In genomic region chr16:88428616-88429386, GRCh38 we compare ENCODE assay signal across 21 cellular contexts. TPM values are rescaled to one million over a fixed set of nuclear protein-coding genes. Genes with fewer than 3 reads are reported as not detected.
DNase-seq lines count a peak whose midpoint lies in the region; ATAC-seq, FAIRE-seq and TF ChIP-seq lines count a peak whose summit lies in the region.
"Had no signal": no experiment of that assay in that cellular context is flagged by ENCODE, and none has a peak within 500 bp of the region (broad histone marks: within the 10 kb centered on the region; RNA-seq: fewer than 3 reads in every experiment).

No MANE protein-coding gene starts in this region.

- no peak for TF ChIP-seq RAD21 in HepG2 (CRISPR knock-in tag; IDR thresholded peaks at IDR 0.05)

- POLR2A ChIA-PET in HepG2 (lab: Yijun Ruan, JAX) (interaction anchor here (0.8 kb wide), 1 partner anchor 96 kb away, joined by 3 read pairs; no protein-coding TSS in a partner anchor), T-cell (lab: Charles Lee) (no interaction called here)

- DNase-seq in HepG2 (ENCODE audit: low spot score) (no peak), right lobe of liver (no peak), T-cell (no peak), hypothalamus (lab: John Stamatoyannopoulos, UW) (peak in 30 of 51 donors; percentile 7 to 71 (median 42)), vagina (ENCODE audit: extremely low spot score in 2 of 2) (no peak), SW480 (ENCODE audit: low spot score) (no peak), SIG-M5 treated with dmso at 0.1 percent for 504 hours (lab: John Stamatoyannopoulos, UW; ENCODE audit: unreplicated experiment) (no peak)
- DNase-seq: activated CD8-positive, alpha-beta memory T cell treated with anti-CD3 and anti-CD28 coated beads for 24 hours; DND-41; foreskin fibroblast; Karpas-422; NCI-H69; stimulated activated CD4-positive, alpha-beta T cell treated with anti-CD3 and anti-CD28 coated beads, Interleukin-4, amount 100 ng/mL, for 4 hours; T-helper 9 cell had no signal

- no peaks in the 10 kb centered on the region for H3K36me3 Mint-ChIP-seq in T-cell
- H3K36me3 Mint-ChIP-seq: memory B cell had no signal

- H3K36me3 ChIP-seq in HepG2 (replicated peaks in 1 of 2; ENCODE audit: control insufficient read depth in 1 of 2, insufficient read depth in 2 of 2, low read length in 2 of 2) (no peaks in the 10 kb centered on the region), right lobe of liver (no peaks in the 10 kb centered on the region), vagina (no peaks in the 10 kb centered on the region)
- H3K36me3 ChIP-seq: prostate gland had no signal

- TF ChIP-seq EP300 in HepG2 (IDR thresholded peaks at IDR 0.05; ENCODE audit: low read depth in 2 of 2, low read length in 2 of 2) (no peak), HepG2 (CRISPR knock-in tag; IDR thresholded peaks at IDR 0.05; ENCODE audit: borderline replicate concordance) (no peak)

- no peaks in the 10 kb centered on the region for H3K9me3 Mint-ChIP-seq in T-cell
- H3K9me3 Mint-ChIP-seq: dendritic cell treated with granulocyte-macrophage colony-stimulating factor and Interleukin-4, amounts not matched to agents 40 ng/mL and 50 ng/mL, for 4 days; memory B cell had no signal

- CTCF ChIA-PET in HepG2 (lab: Yijun Ruan, JAX; ENCODE audit: low intra/inter-chr PET ratio, low total read pairs): no interaction called here
- CTCF ChIA-PET in T-cell (lab: Charles Lee): no interaction called here

- peaks cover 5% of the 10 kb centered on the region; the same call in 1 of the 2 replicates for H4K20me1 ChIP-seq in HepG2 (ENCODE audit: insufficient read depth, low read length)

- TF ChIP-seq CTCF in HepG2 (CRISPR knock-in tag; IDR thresholded peaks at IDR 0.05) (peak; percentile 26; the same call in 1 of the 2 replicates), right lobe of liver (IDR thresholded peaks at IDR 0.05) (no peak), vagina (IDR thresholded peaks at IDR 0.05) (no peak)

- no peaks in the 10 kb centered on the region for H3K79me2 ChIP-seq in HepG2 (ENCODE audit: insufficient read depth, low read length)

- H3K9me3 ChIP-seq in HepG2 (ENCODE audit: low read length): no peaks in the 10 kb centered on the region
- H3K9me3 ChIP-seq in right lobe of liver: no peaks in the 10 kb centered on the region
- no peaks in the 10 kb centered on the region for H3K9me3 ChIP-seq in vagina
- H3K9me3 ChIP-seq: prostate gland had no signal

- 15% methylated on average over 17 of the region's 34 CpGs for WGBS in HepG2 (ENCODE audit: low lambda C conversion rate)
- WGBS in right lobe of liver (ENCODE audit: insufficient coverage, low coverage, low lambda C conversion rate, missing lambda C conversion rate): 73% methylated on average over 5 of the region's 34 CpGs

- peak overlapping the region in 2 of 3 donors; percentile 28 to 41 for H3K4me3 Mint-ChIP-seq in T-cell

- intact Hi-C loops in HepG2 (cut with micrococcal nuclease; ENCODE audit: unreplicated experiment) (no loop called here), right lobe of liver (cut with DNase I) (no loop called here), vagina (cut with DNase I) (no loop called here)

- FAIRE-seq in HepG2 (lab: Jason Lieb, UNC): no peak

- H3K27ac ChIP-seq in HepG2 (ENCODE audit: extremely low read length, insufficient read depth, low read length) (no peak overlapping the region), right lobe of liver (no peak overlapping the region), vagina (peak overlapping the region; percentile 32)

- peaks cover 7 to 13% (median 11%) of the 10 kb centered on the region in 3 donors for H3K4me1 Mint-ChIP-seq in T-cell

- H3K4me1 ChIP-seq in HepG2 (ENCODE audit: insufficient read depth, low read length): no peaks in the 10 kb centered on the region
- H3K4me1 ChIP-seq in right lobe of liver: no peaks in the 10 kb centered on the region
- peaks cover 34% of the 10 kb centered on the region for H3K4me1 ChIP-seq in vagina

- ATAC-seq in HepG2 (peak; percentile 4; the same call in 2 of the 3 replicates), right lobe of liver (no peak), T-cell (replicated peaks in 1 of 4) (no peak), HG03432 (IDR thresholded peaks at IDR 0.05; ENCODE audit: unreplicated experiment) (no peak)
- ATAC-seq: Panc1 had no signal

- H3K4me2 ChIP-seq in HepG2 (ENCODE audit: low read depth, low read length): no peak overlapping the region
- H3K4me2 ChIP-seq: smooth muscle cell had no signal

- no peak overlapping the region for H2AFZ ChIP-seq in HepG2 (ENCODE audit: low read length)

- H3K9ac ChIP-seq in HepG2 (ENCODE audit: insufficient read depth, low read depth, low read length): no peak overlapping the region

- H3K27me3 ChIP-seq in HepG2 (ENCODE audit: control insufficient read depth in 1 of 2, insufficient read depth in 2 of 2, low read length in 2 of 2): peaks cover 62 to 99% of the 10 kb centered on the region in 2 experiments
- H3K27me3 ChIP-seq in right lobe of liver: no peaks in the 10 kb centered on the region
- H3K27me3 ChIP-seq in vagina: no peaks in the 10 kb centered on the region

- BruUV-seq in HepG2 (replicated peaks; lab: Mats Ljungman, UMichigan): no TSS peak

- TF ChIP-seq POLR2A in HepG2 (IDR thresholded peaks at IDR 0.05; ENCODE audit: insufficient read depth in 1 of 2, low read depth in 2 of 2, low read length in 2 of 2) (no peak), right lobe of liver (IDR thresholded peaks at IDR 0.05) (no peak), vagina (IDR thresholded peaks at IDR 0.05) (no peak)

- in situ Hi-C loops in HepG2 (cut with HindIII; ENCODE audit: extremely low pct_ligation_motif_present, low pct_unique_long_range_greater_than_20kb): no loop called here

- H3K27ac Mint-ChIP-seq in T-cell: no peak overlapping the region
- H3K27ac Mint-ChIP-seq: memory B cell had no signal

- peaks cover 0 to 4% of the 10 kb centered on the region in 2 donors for H3K27me3 Mint-ChIP-seq in T-cell
- H3K27me3 Mint-ChIP-seq: memory B cell had no signal

- H3K4me3 ChIP-seq in HepG2 (replicated peaks in 1 of 3; ENCODE audit: insufficient read depth in 1 of 3, low read depth in 2 of 3, low read length in 3 of 3) (no peak overlapping the region), right lobe of liver (no peak overlapping the region), vagina (no peak overlapping the region)
- H3K4me3 ChIP-seq: prostate gland, smooth muscle cell had no signal

TF ChIP-seq in HepG2, 621 proteins besides CTCF, POLR2A, EP300 and RAD21 (continues in another document):
- TF ChIP-seq ZNF101 (CRISPR knock-in tag; IDR thresholded peaks at IDR 0.05; ENCODE audit: borderline replicate concordance, low read depth): no peak

RNA-seq across cellular contexts. Expression of gene ZFPM1, which starts 24.3 kb away (rescaled TPM):
- 3.4 and 3.8 TPM in 2 replicates for total RNA-seq in HepG2 (2016; rRNA removed; fragmentation: Illumina TruSeq; extraction: Trizol)
- 0.81 and 2.1 TPM in 2 replicates for total RNA-seq in HepG2 (2016; cell fraction: cytosol; rRNA removed; fragmentation: Illumina TruSeq; extraction: Trizol; ENCODE audit: low read depth)
- total RNA-seq in HepG2 (2016; cell fraction: insoluble cytoplasmic fraction; rRNA removed; fragmentation: Illumina TruSeq; extraction: Trizol): 3.4 and 3.9 TPM in 2 replicates
- 3.4 and 4.3 TPM in 2 replicates for total RNA-seq in HepG2 (2016; cell fraction: membrane; rRNA removed; fragmentation: Illumina TruSeq; extraction: Trizol)
- 3.4 and 6.6 TPM in 2 replicates for total RNA-seq in HepG2 (2016; cell fraction: nucleus; rRNA removed; fragmentation: Illumina TruSeq; extraction: Trizol)
- 1.3 and 1.7 TPM in 2 replicates for polyA plus RNA-seq in HepG2 (2011; rRNA removed)
- 0.79 and 1.3 TPM in 2 replicates for polyA plus RNA-seq in HepG2 (2011; cell fraction: cytosol; rRNA removed)
- polyA plus RNA-seq in HepG2 (2011; cell fraction: nucleus; rRNA removed): 7.1 and 7.6 TPM in 2 replicates
- polyA plus RNA-seq in HepG2 (2012): 7.2 and 7.6 TPM in 2 replicates
- polyA plus RNA-seq in HepG2 (2016; cell fraction: cytosol; fragmentation: Illumina TruSeq; extraction: Trizol; ENCODE audit: low read depth): 1.2 TPM in 2 replicates
- 3.7 and 8.7 TPM in 2 replicates for polyA plus RNA-seq in HepG2 (2016; cell fraction: insoluble cytoplasmic fraction; fragmentation: Illumina TruSeq; extraction: Trizol; ENCODE audit: low read depth)
- polyA plus RNA-seq in HepG2 (2016; cell fraction: membrane; fragmentation: Illumina TruSeq; extraction: Trizol; ENCODE audit: low read depth): 2.7 and 4.8 TPM in 2 replicates
- 14.0 and 14.3 TPM in 2 replicates for polyA plus RNA-seq in HepG2 (2016; cell fraction: nucleus; fragmentation: Illumina TruSeq; extraction: Trizol; ENCODE audit: insufficient read depth, low read depth)
- 0.98 and 4.2 TPM in 2 replicates for polyA minus RNA-seq in HepG2 (2011; rRNA and poly(A)+ RNA removed; ENCODE audit: low replicate concordance)
- polyA minus RNA-seq in HepG2 (2011; cell fraction: cytosol; rRNA and poly(A)+ RNA removed): 2.7 and 6.6 TPM in 2 replicates
- polyA minus RNA-seq in HepG2 (2011; cell fraction: nucleus; rRNA and poly(A)+ RNA removed): 5.0 and 7.5 TPM in 2 replicates
- 10 to 100 TPM in 2 of 6 experiments, 1 to 10 TPM in 4; 3.8 to 15.5 (median 8.3) TPM for total RNA-seq in right lobe of liver
- 10 to 100 TPM; 19.6 to 38.4 (median 33.1) TPM for total RNA-seq in T-cell
- total RNA-seq in vagina: 1.7 TPM

RNA-seq across cellular contexts. Expression of gene ZNF469, which starts 46.0 kb away (rescaled TPM):
- total RNA-seq in HepG2 (2016; rRNA removed; fragmentation: Illumina TruSeq; extraction: Trizol) (not detected in 2 replicates), right lobe of liver (1 to 10 TPM in 2 of 6 experiments, under 1 TPM in 4; 0.22 to 1.3 (median 0.37) TPM), T-cell (1 to 10 TPM in 4 of 5 donors, under 1 TPM in 1; 0.63 to 1.8 (median 1.6) TPM), vagina (2.2 TPM)
- not detected in 2 replicates for total RNA-seq in HepG2 (2016; cell fraction: cytosol; rRNA removed; fragmentation: Illumina TruSeq; extraction: Trizol; ENCODE audit: low read depth)
- not detected in 2 replicates for total RNA-seq in HepG2 (2016; cell fraction: insoluble cytoplasmic fraction; rRNA removed; fragmentation: Illumina TruSeq; extraction: Trizol)
- not detected in 2 replicates for total RNA-seq in HepG2 (2016; cell fraction: membrane; rRNA removed; fragmentation: Illumina TruSeq; extraction: Trizol)
- not detected in 2 replicates for total RNA-seq in HepG2 (2016; cell fraction: nucleus; rRNA removed; fragmentation: Illumina TruSeq; extraction: Trizol)
- polyA plus RNA-seq in HepG2 (2011; rRNA removed): not detected in 2 replicates
- polyA plus RNA-seq in HepG2 (2011; cell fraction: cytosol; rRNA removed): not detected in 2 replicates
- polyA plus RNA-seq in HepG2 (2011; cell fraction: nucleus; rRNA removed): 0.02 TPM in 1 of 2 replicates, not detected in the other
- not detected in 2 replicates for polyA plus RNA-seq in HepG2 (2012)
- not detected in 2 replicates for polyA plus RNA-seq in HepG2 (2016; cell fraction: cytosol; fragmentation: Illumina TruSeq; extraction: Trizol; ENCODE audit: low read depth)
- not detected in 2 replicates for polyA plus RNA-seq in HepG2 (2016; cell fraction: insoluble cytoplasmic fraction; fragmentation: Illumina TruSeq; extraction: Trizol; ENCODE audit: low read depth)
- polyA plus RNA-seq in HepG2 (2016; cell fraction: membrane; fragmentation: Illumina TruSeq; extraction: Trizol; ENCODE audit: low read depth): not detected in 2 replicates
- not detected in 2 replicates for polyA plus RNA-seq in HepG2 (2016; cell fraction: nucleus; fragmentation: Illumina TruSeq; extraction: Trizol; ENCODE audit: insufficient read depth, low read depth)
- not detected in 2 replicates for polyA minus RNA-seq in HepG2 (2011; rRNA and poly(A)+ RNA removed; ENCODE audit: low replicate concordance)
- not detected in 2 replicates for polyA minus RNA-seq in HepG2 (2011; cell fraction: cytosol; rRNA and poly(A)+ RNA removed)
- polyA minus RNA-seq in HepG2 (2011; cell fraction: nucleus; rRNA and poly(A)+ RNA removed): not detected in 2 replicates
- polyA plus RNA-seq: neural cell had no signal

Comparison
In these comparisons a context has a peak if more than half of its experiments do, and no peak if none do; other contexts are left out.
1. DNase-seq: peak in hypothalamus (30 of 51); none in HepG2 (single experiment), right lobe of liver (0 of 3), T-cell (0 of 34), vagina (0 of 2), SW480 (single experiment) and SIG-M5 treated with dmso at 0.1 percent for 504 hours (single experiment).